Comparison of ENCODE assay signal across 9 cellular contexts in genomic region chr19:13044160-13044853, GRCh38. TPM values are rescaled to one million over a fixed set of nuclear protein-coding genes. Genes with fewer than 3 reads are reported as not detected.
A peak's percentile ranks its signal among the peaks of the same experiment; 100 is the strongest.
DNase-seq lines count a peak whose midpoint lies in the region; TF ChIP-seq lines count a peak whose summit lies in the region.
"Had no signal": no experiment of that assay in that cellular context is flagged by ENCODE, and none has a peak within 500 bp of the region (broad histone marks: within the 10 kb centered on the region; RNA-seq: fewer than 3 reads in every experiment).

No MANE protein-coding gene starts in this region.

- no peak for TF ChIP-seq POLR2A in tibial nerve (IDR thresholded peaks at IDR 0.05)

- peak; percentile 84 for DNase-seq in NCI-H146 (lab: John Stamatoyannopoulos, UW)
- DNase-seq in activated T-cell treated with anti-CD3 and anti-CD28 coated beads for 4 hours: peak; percentile 25
- DNase-seq in fibroblast of the aortic adventitia (ENCODE audit: low read depth): peak; percentile 51
- peak; percentile 56 for DNase-seq in stimulated activated CD8-positive, alpha-beta memory T cell treated with anti-CD3 and anti-CD28 coated beads, Interleukin-4, amount 100 ng/mL, for 48 hours
- DNase-seq in NCI-H2171 treated with DMSO at 0.1 percent for 48 hours (lab: John Stamatoyannopoulos, UW): no peak
- no peak for DNase-seq in tibial nerve (ENCODE audit: low spot score in 2 of 2)
- DNase-seq in activated effector memory CD4-positive, alpha-beta T cell treated with Interleukin-2 at 50 U/mL for 16 hours: no peak
- DNase-seq in posterior vena cava (ENCODE audit: low spot score): no peak
- DNase-seq: SHP77 treated with DMSO at 0.1 percent for 48 hours had no signal

- no peak for TF ChIP-seq EP300 in tibial nerve (IDR thresholded peaks at IDR 0.05)

- H3K27ac ChIP-seq in tibial nerve: peak overlapping the region in 1 of 4 donors; percentile 40

- intact Hi-C loops in posterior vena cava (cut with DNase I): no loop called here

- no peaks in the 10 kb centered on the region for H3K27me3 ChIP-seq in tibial nerve

- H3K36me3 ChIP-seq in tibial nerve: no peaks in the 10 kb centered on the region

- peaks cover 0 to 76% (median 25%) of the 10 kb centered on the region in 4 donors for H3K4me1 ChIP-seq in tibial nerve

- TF ChIP-seq CTCF in fibroblast of the aortic adventitia (IDR thresholded peaks at IDR 0.05; ENCODE audit: insufficient read depth, low read length) (no peak), tibial nerve (IDR thresholded peaks at IDR 0.05) (no peak)

- WGBS in tibial nerve, 2 donors: 67 to 74% methylated on average over 14 of the region's 14 CpGs

- H3K4me3 ChIP-seq in fibroblast of the aortic adventitia (ENCODE audit: low read depth, low read length) (no peak overlapping the region), tibial nerve (no peak overlapping the region)

- no peaks in the 10 kb centered on the region for H3K9me3 ChIP-seq in tibial nerve

RNA-seq across cellular contexts. Expression of gene NFIX, which starts 49.0 kb away (rescaled TPM):
- 68.0 and 160 TPM in 2 replicates for total RNA-seq in fibroblast of the aortic adventitia (ENCODE audit: low replicate concordance)
- total RNA-seq in tibial nerve: 10 to 100 TPM; 39.8 to 55.8 (median 48.2) TPM
- total RNA-seq in posterior vena cava: 100 to 1,000 TPM; 242 to 327 TPM

RNA-seq across cellular contexts. Expression of gene LYL1, which starts 58.4 kb away (rescaled TPM):
- total RNA-seq in fibroblast of the aortic adventitia (ENCODE audit: low replicate concordance) (0.63 and 1.4 TPM in 2 replicates), tibial nerve (10 to 100 TPM; 21.1 to 43.5 (median 25.8) TPM), posterior vena cava (10 to 100 TPM in 1 of 2 donors, 1 to 10 TPM in 1; 9.8 to 13.0 TPM)

Comparison
In these comparisons a context has a peak if more than half of its experiments do, and no peak if none do; other contexts are left out.
1. DNase-seq: peak in NCI-H146 (single experiment), activated T-cell treated with anti-CD3 and anti-CD28 coated beads for 4 hours (single experiment), fibroblast of the aortic adventitia (single experiment) and stimulated activated CD8-positive, alpha-beta memory T cell treated with anti-CD3 and anti-CD28 coated beads, Interleukin-4, amount 100 ng/mL, for 48 hours (single experiment); none in NCI-H2171 treated with DMSO at 0.1 percent for 48 hours (single experiment), tibial nerve (0 of 2), activated effector memory CD4-positive, alpha-beta T cell treated with Interleukin-2 at 50 U/mL for 16 hours (single experiment) and posterior vena cava (single experiment).